1 cellular context compared by ENCODE assay signal in the genomic region with DNA sequence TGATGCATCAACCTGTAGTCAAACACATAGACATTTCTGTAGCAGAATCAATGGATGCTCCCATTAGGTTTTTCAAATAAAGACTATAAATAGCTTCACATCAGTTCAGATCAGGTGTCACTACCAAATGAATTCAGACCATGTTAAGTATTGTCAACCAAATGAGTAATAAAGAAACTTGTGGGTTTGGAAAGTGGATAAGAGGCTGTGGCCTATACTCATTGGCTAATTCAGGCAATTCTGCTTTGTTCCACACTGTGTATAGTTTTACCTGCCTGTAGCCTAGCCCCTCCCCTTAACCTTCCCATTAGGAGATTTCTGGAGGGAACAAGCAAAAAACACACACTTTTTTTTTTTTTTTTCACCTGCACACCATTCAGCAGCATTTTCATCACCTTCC.
TF ChIP-seq lines count a peak whose summit lies in the region.

No MANE protein-coding gene starts in this region.

TF ChIP-seq in GM12878, 131 proteins besides CTCF, POLR2A, EP300 and RAD21 (continued from another document):
- TF ChIP-seq IKZF2 (IDR thresholded peaks at IDR 0.05), result peak; percentile 13 to 30; a peak in 1 of 4 replicates
- TF ChIP-seq RUNX3 (IDR thresholded peaks at IDR 0.05; ENCODE audit: low read length), result peak; percentile 38
- peak; percentile 26; the same call in 1 of the 2 replicates for TF ChIP-seq IKZF1 (conservative IDR thresholded peaks at IDR 0.05)
- TF ChIP-seq IRF4 (IDR thresholded peaks at IDR 0.05; ENCODE audit: low read depth, low read length), result peak; percentile 49; the same call in 1 of the 2 replicates
- no peak for TF ChIP-seq SMC3 (IDR thresholded peaks at IDR 0.05; ENCODE audit: borderline replicate concordance, low read length)
- TF ChIP-seq ZZZ3 (IDR thresholded peaks at IDR 0.05; ENCODE audit: control insufficient read depth, insufficient read length, low read depth), result no peak
- no peak for TF ChIP-seq WRNIP1 (IDR thresholded peaks at IDR 0.05; ENCODE audit: borderline replicate concordance, low read depth, low read length)
- TF ChIP-seq MEF2B (IDR thresholded peaks at IDR 0.05; ENCODE audit: partially characterized antibody, poor library complexity, severe bottlenecking), result peak; percentile 17
- TF ChIP-seq ZNF207 (IDR thresholded peaks at IDR 0.05; ENCODE audit: borderline replicate concordance), result no peak
- no peak for TF ChIP-seq BHLHE40 (IDR thresholded peaks at IDR 0.05; ENCODE audit: borderline replicate concordance in 1 of 2, low read depth in 2 of 2, low read length in 1 of 2)
- no peak for TF ChIP-seq SMARCA5 (IDR thresholded peaks at IDR 0.05)
- TF ChIP-seq LARP7 (IDR thresholded peaks at IDR 0.05), result no peak
